Comparison of ENCODE assay signal across 17 cellular contexts in genomic region chr13:23561261-23561660, GRCh38. TPM values are rescaled to one million over a fixed set of nuclear protein-coding genes. Genes with fewer than 3 reads are reported as not detected.
DNase-seq lines count a peak whose midpoint lies in the region; ATAC-seq, FAIRE-seq and TF ChIP-seq lines count a peak whose summit lies in the region.
"Had no signal": no experiment of that assay in that cellular context is flagged by ENCODE, and none has a peak within 500 bp of the region (broad histone marks: within the 10 kb centered on the region; RNA-seq: fewer than 3 reads in every experiment).

No MANE protein-coding gene starts in this region.

- H3K4me3 ChIP-seq in MG63: no peak overlapping the region
- H3K4me3 ChIP-seq: sigmoid colon, thyroid gland had no signal

- POLR2A ChIA-PET in HEK293T (lab: Yijun Ruan, JAX): no interaction called here

- H3K36me3 ChIP-seq in MG63: no peaks in the 10 kb centered on the region
- H3K36me3 ChIP-seq: sigmoid colon, thyroid gland had no signal

- no peak for TF ChIP-seq POLR2A in GM12891 (IDR thresholded peaks at IDR 0.05; ENCODE audit: low read depth, low read length)

- CTCF ChIA-PET in HEK293T (lab: Yijun Ruan, JAX): no interaction called here

- ATAC-seq in GM19035 (IDR thresholded peaks at IDR 0.05; ENCODE audit: unreplicated experiment) (peak; percentile 78), HG02798 (IDR thresholded peaks at IDR 0.05; ENCODE audit: poor library complexity, unreplicated experiment) (peak; percentile 74)

- H3K27me3 ChIP-seq in MG63: no peaks in the 10 kb centered on the region
- H3K27me3 ChIP-seq: sigmoid colon, thyroid gland had no signal

- peak; percentile 33 for FAIRE-seq in GM12891 (lab: Jason Lieb, UNC)
- FAIRE-seq: colon had no signal

- no peak for DNase-seq in GM12891 (ENCODE audit: insufficient read length, low spot score)
- DNase-seq in NCI-H460 (ENCODE audit: extremely low read depth, low read depth): peak; percentile 28
- no peak for DNase-seq in NCI-H748 (lab: John Stamatoyannopoulos, UW; ENCODE audit: unreplicated experiment)
- DNase-seq in HEK293T (ENCODE audit: extremely low spot score): no peak
- no peak for DNase-seq in MG63
- DNase-seq in NCI-H526 (lab: John Stamatoyannopoulos, UW): no peak
- DNase-seq: activated CD8-positive, alpha-beta memory T cell treated with anti-CD3 and anti-CD28 coated beads for 24 hours; anterior cingulate cortex; NCI-H748 treated with DMSO at 0.1 percent for 48 hours; sigmoid colon; stimulated activated CD4-positive, alpha-beta T cell treated with anti-CD3 and anti-CD28 coated beads, Interleukin-2, amount 100 ng/mL, for 48 hours; SW 1271 had no signal

- H3K9me3 ChIP-seq in MG63: no peaks in the 10 kb centered on the region
- H3K9me3 ChIP-seq: sigmoid colon, thyroid gland had no signal

TF ChIP-seq in GM12891, 5 proteins besides CTCF, POLR2A, EP300 and RAD21:
- TF ChIP-seq TAF1 (IDR thresholded peaks at IDR 0.05; ENCODE audit: low read depth, low read length) (no peak), POU2F2 (IDR thresholded peaks at IDR 0.05; ENCODE audit: low read depth, low read length) (no peak), SPI1 (IDR thresholded peaks at IDR 0.05; ENCODE audit: low read depth, low read length) (no peak), POLR2AphosphoS5 (IDR thresholded peaks at IDR 0.05; ENCODE audit: low read depth, low read length) (no peak), PAX5 (IDR thresholded peaks at IDR 0.05; ENCODE audit: insufficient read depth, low read length, severe bottlenecking) (no peak)
TF ChIP-seq in GM12891: peak in this region for 0.

TF ChIP-seq in HEK293T, 16 proteins besides CTCF, POLR2A, EP300 and RAD21:
- TF ChIP-seq L3MBTL2 (conservative IDR thresholded peaks at IDR 0.05): no peak
- no peak for TF ChIP-seq LEF1 (IDR thresholded peaks at IDR 0.05; ENCODE audit: borderline replicate concordance)
- TF ChIP-seq ELF4 (IDR thresholded peaks at IDR 0.05): no peak
- TF ChIP-seq NFRKB (IDR thresholded peaks at IDR 0.05): no peak
- no peak for TF ChIP-seq PKNOX1 (IDR thresholded peaks at IDR 0.05)
- no peak for TF ChIP-seq CTBP1 (IDR thresholded peaks at IDR 0.05; ENCODE audit: borderline replicate concordance)
- TF ChIP-seq SP1 (IDR thresholded peaks at IDR 0.05): no peak
- no peak for TF ChIP-seq TARDBP (IDR thresholded peaks at IDR 0.05)
- no peak for TF ChIP-seq HDGF (IDR thresholded peaks at IDR 0.05; ENCODE audit: borderline replicate concordance)
- TF ChIP-seq FOXK2 (IDR thresholded peaks at IDR 0.05): no peak
- no peak for TF ChIP-seq BHLHE40 (IDR thresholded peaks at IDR 0.05; ENCODE audit: borderline replicate concordance)

RNA-seq across cellular contexts. Expression of gene TNFRSF19, which starts 9.0 kb away (rescaled TPM):
- polyA plus RNA-seq in GM12891 (2012; ENCODE audit: low read depth, missing spikeins): 19.6 TPM
- 26.5 and 31.3 TPM in 2 replicates for total RNA-seq in NCI-H460 (2014; rRNA removed; shearing (Covaris generic))
- polyA plus RNA-seq in NCI-H460 (2014; cell fraction: nucleus; rRNA removed): 14.6 and 22.4 TPM in 2 replicates
- total RNA-seq in MG63 (2014; rRNA removed; shearing (Covaris generic); ENCODE audit: low replicate concordance): 0.27 and 1.3 TPM in 2 replicates
- total RNA-seq: HT-29 had no signal

Comparison
In these comparisons a context has a peak if more than half of its experiments do, and no peak if none do; other contexts are left out.
1. RNA of gene TNFRSF19, which starts 9.0 kb away (total RNA-seq): 26.5 to 31.3 TPM in NCI-H460; 0.27 to 1.3 TPM in MG63; every median in the first group is over 10 times any median in the second.